In the genomic region with DNA sequence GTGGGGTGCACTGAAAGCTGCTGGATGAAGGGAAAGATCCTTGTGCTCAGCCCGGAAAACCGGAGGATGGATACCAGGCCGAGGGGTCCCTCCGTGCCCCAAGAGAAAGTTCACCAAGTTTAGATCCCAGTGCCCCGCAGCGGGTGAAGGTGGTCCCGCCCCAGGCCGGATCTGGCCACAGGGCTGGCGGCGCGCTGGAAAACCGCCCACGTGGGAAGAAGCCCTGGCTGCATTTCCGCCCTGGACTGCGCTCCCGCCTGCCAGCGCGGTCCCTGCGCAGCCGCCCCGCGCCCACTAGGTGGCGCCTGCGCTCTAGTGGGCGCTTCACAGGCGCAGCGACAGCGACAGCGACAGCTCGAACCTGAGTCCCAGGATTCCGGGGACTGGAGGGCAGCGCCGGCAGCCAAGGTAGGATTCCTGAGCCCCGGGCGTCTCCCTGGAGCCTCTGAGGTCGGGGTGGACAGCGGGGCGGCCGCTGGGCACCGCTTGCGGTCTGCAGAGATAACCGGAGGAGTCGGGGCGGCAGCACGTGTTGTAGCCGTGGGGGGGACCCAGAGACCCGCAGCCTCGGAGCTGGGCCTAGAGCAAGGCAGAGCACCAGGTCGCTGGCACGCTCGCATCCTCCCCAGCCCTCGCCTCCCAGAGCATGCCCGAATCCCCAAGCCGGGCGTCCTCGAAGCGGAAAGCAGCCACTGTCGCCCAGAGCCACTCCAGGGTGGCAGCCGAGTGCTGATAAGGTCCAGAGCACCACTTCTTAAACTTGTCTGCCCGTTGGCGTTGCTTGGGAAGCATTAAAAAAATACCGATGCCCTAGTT, we compare ENCODE assay signal across 8 cellular contexts. TPM values are rescaled to one million over a fixed set of nuclear protein-coding genes. Genes with fewer than 3 reads are reported as not detected.
DNase-seq lines count a peak whose midpoint lies in the region; TF ChIP-seq lines count a peak whose summit lies in the region.

Gene CHD9 (plus strand): TSS at position 322 of the 816 bp plus-strand sequence. CDS start 101,099 bp downstream, outside the sequence.

- DNase-seq in GDM1 (lab: John Stamatoyannopoulos, UW) = peak; percentile 59
- peak; percentile 81 to 87 for DNase-seq in HAP-1 (ENCODE audit: low spot score in 2 of 2)
- peak; percentile 88 for DNase-seq in MM.1S
- peak; percentile 83 for DNase-seq in SIG-M5 treated with dmso at 0.1 percent for 504 hours (lab: John Stamatoyannopoulos, UW; ENCODE audit: unreplicated experiment)
- peak; percentile 65 for DNase-seq in activated gamma-delta T cell treated with Interleukin-2 at 50 U/mL for 16 hours
- DNase-seq in foreskin fibroblast = peak; percentile 85 to 96
- peak; percentile 96 for DNase-seq in neural progenitor cell (ENCODE audit: low spot score)
- peak; percentile 64 for DNase-seq in stromal cell of bone marrow (ENCODE audit: low read depth)

- H3K9ac ChIP-seq in MM.1S (ENCODE audit: low read length) = peak within 1 kb of the TSS; percentile 75
- no peak within 1 kb of the TSS for H3K9ac ChIP-seq in neural progenitor cell

- TF ChIP-seq CTCF in MM.1S (IDR thresholded peaks at IDR 0.05; ENCODE audit: low read length) (peak; percentile 94), foreskin fibroblast (IDR thresholded peaks at IDR 0.05; ENCODE audit: low read depth, low read length) (peak; percentile 97), neural progenitor cell (IDR thresholded peaks at IDR 0.05) (peak; percentile 98)

- peaks cover 6% of the 10 kb centered on the region for H3K27me3 Mint-ChIP-seq in neural progenitor cell (ENCODE audit: insufficient read depth, low read depth)

- H4K20me1 ChIP-seq in MM.1S (ENCODE audit: insufficient read depth, low read length) (no peaks in the 10 kb centered on the region), neural progenitor cell (ENCODE audit: low read depth) (no peaks in the 10 kb centered on the region)

- H3K4me1 ChIP-seq in HAP-1 = peaks cover 13% of the 10 kb centered on the region
- peaks cover 12% of the 10 kb centered on the region for H3K4me1 ChIP-seq in MM.1S (ENCODE audit: low read length)
- H3K4me1 ChIP-seq in neural progenitor cell = peaks cover 12% of the 10 kb centered on the region

- no peaks in the 10 kb centered on the region for H3K9me2 ChIP-seq in MM.1S (replicated peaks; ENCODE audit: insufficient read depth, low read length)

- H3K9me3 ChIP-seq in HAP-1 (no peaks in the 10 kb centered on the region), MM.1S (replicated peaks; ENCODE audit: insufficient read depth, low read length) (no peaks in the 10 kb centered on the region), neural progenitor cell (ENCODE audit: low read depth) (no peaks in the 10 kb centered on the region)

- H3K27ac ChIP-seq in MM.1S (ENCODE audit: low read length) (peak within 1 kb of the TSS; percentile 38; the same call in 1 of the 2 replicates), neural progenitor cell (peak within 1 kb of the TSS; percentile 18)

- H2AFZ ChIP-seq in MM.1S (ENCODE audit: low read length) (peak within 1 kb of the TSS; percentile 92), neural progenitor cell (replicated peaks) (peak within 1 kb of the TSS; percentile 97)

- no peaks in the 10 kb centered on the region for H3K9me3 Mint-ChIP-seq in neural progenitor cell

- H3K27me3 ChIP-seq in HAP-1 (ENCODE audit: low read depth) = no peaks in the 10 kb centered on the region
- no peaks in the 10 kb centered on the region for H3K27me3 ChIP-seq in MM.1S (replicated peaks; ENCODE audit: insufficient read depth, low read length)
- no peaks in the 10 kb centered on the region for H3K27me3 ChIP-seq in neural progenitor cell

- H3K36me3 Mint-ChIP-seq in neural progenitor cell = no peaks in the 10 kb centered on the region

- H3K27ac Mint-ChIP-seq in neural progenitor cell = peak within 1 kb of the TSS; percentile 98

- H3K4me3 Mint-ChIP-seq in neural progenitor cell = peak within 1 kb of the TSS; percentile 91

- H3K4me3 ChIP-seq in HAP-1 (peak within 1 kb of the TSS; percentile 75), MM.1S (ENCODE audit: low read length) (peak within 1 kb of the TSS; percentile 89), foreskin fibroblast (ENCODE audit: low read depth in 1 of 2, low read length in 2 of 2) (peak within 1 kb of the TSS; percentile 77 to 87), neural progenitor cell (peak within 1 kb of the TSS; percentile 55)

- H3K4me2 ChIP-seq in MM.1S (ENCODE audit: low read depth, low read length) (peak within 1 kb of the TSS; percentile 93), neural progenitor cell (peak within 1 kb of the TSS; percentile 83)

- peaks cover 32% of the 10 kb centered on the region for H3K4me1 Mint-ChIP-seq in neural progenitor cell

- no peaks in the 10 kb centered on the region for H3K36me3 ChIP-seq in HAP-1 (replicated peaks)
- H3K36me3 ChIP-seq in MM.1S (replicated peaks; ENCODE audit: insufficient read depth, low read length) = no peaks in the 10 kb centered on the region
- no peaks in the 10 kb centered on the region for H3K36me3 ChIP-seq in neural progenitor cell

- peaks cover 46% of the 10 kb centered on the region for H3K79me2 ChIP-seq in MM.1S (ENCODE audit: low read length)
- peaks cover 22% of the 10 kb centered on the region for H3K79me2 ChIP-seq in neural progenitor cell (ENCODE audit: low read depth)

- in situ Hi-C loops in HAP-1 (cut with MboI; ENCODE audit: low sequenced_read_pairs) = loop anchor here (25.0 kb wide), 1 partner anchor 157 kb away; no protein-coding TSS in a partner anchor

- H3F3A ChIP-seq in MM.1S (ENCODE audit: insufficient read depth, low read length) = no peaks in the 10 kb centered on the region; the same call in 1 of the 2 replicates
- H3F3A ChIP-seq in neural progenitor cell (ENCODE audit: low read depth) = peaks cover 14% of the 10 kb centered on the region

RNA-seq across cellular contexts. Expression of gene CHD9, which starts in this region (rescaled TPM):
- total RNA-seq in neural progenitor cell (ENCODE audit: low replicate concordance) = 52.7 and 86.0 TPM in 2 replicates

Comparison
In these comparisons a context has a peak if more than half of its experiments do, and no peak if none do; other contexts are left out.
1. Peak in every context shown above with its lines: DNase-seq, H3K4me3 ChIP-seq and H3K27ac ChIP-seq.